Comparison of ENCODE assay signal across 15 cellular contexts in the genomic region with DNA sequence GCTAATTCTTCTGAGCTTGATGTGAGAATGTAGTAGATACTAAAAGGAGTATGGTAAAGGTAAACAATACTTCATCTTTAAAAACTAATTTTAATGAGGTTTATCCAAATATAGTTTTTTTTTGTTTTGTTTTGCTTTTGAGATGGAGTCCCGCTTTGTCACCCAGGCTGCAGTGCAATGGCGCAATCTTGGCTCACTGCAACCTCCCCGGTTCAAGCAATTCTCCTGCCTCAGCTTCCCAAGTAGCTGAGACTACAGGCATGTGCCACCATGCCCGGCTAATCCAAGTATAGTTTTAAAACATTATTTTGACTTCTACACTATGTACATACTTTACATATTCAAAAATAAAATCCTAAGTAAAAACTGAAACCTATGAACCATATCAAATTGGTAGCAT. TPM values are rescaled to one million over a fixed set of nuclear protein-coding genes. Genes with fewer than 3 reads are reported as not detected.
DNase-seq lines count a peak whose midpoint lies in the region; ATAC-seq, FAIRE-seq and TF ChIP-seq lines count a peak whose summit lies in the region.
"Had no signal": no experiment of that assay in that cellular context is flagged by ENCODE, and none has a peak within 500 bp of the region (broad histone marks: within the 10 kb centered on the region; RNA-seq: fewer than 3 reads in every experiment).

No MANE protein-coding gene starts in this region.

- TF ChIP-seq RAD21 in GM12878 (IDR thresholded peaks at IDR 0.05; ENCODE audit: insufficient read depth, low read depth, low read length): no peak

- TF ChIP-seq POLR2A in breast epithelium (IDR thresholded peaks at IDR 0.05) (no peak), GM12878 (IDR thresholded peaks at IDR 0.05; ENCODE audit: low read depth, low read length) (no peak)

- TF ChIP-seq CTCF in MCF 10A (IDR thresholded peaks at IDR 0.05; ENCODE audit: unreplicated experiment) (no peak), breast epithelium (IDR thresholded peaks at IDR 0.05) (no peak), GM12878 (IDR thresholded peaks at IDR 0.05 in 2 of 3, conservative IDR thresholded peaks at IDR 0.05 in 1 of 3; ENCODE audit: control insufficient read depth in 2 of 3, extremely low read depth in 1 of 3, insufficient read depth in 1 of 3, low read depth in 3 of 3, low read length in 3 of 3) (no peak), thoracic aorta (IDR thresholded peaks at IDR 0.05) (no peak)

- H3K9ac ChIP-seq in Karpas-422 (ENCODE audit: low read length): no peak overlapping the region
- H3K9ac ChIP-seq in GM12878 (ENCODE audit: control insufficient read depth, insufficient read depth, low read length): no peak overlapping the region
- H3K9ac ChIP-seq: BLaER1 had no signal

- RAD21 ChIA-PET in GM12878 (lab: Charles Lee; ENCODE audit: unreplicated experiment): interaction anchor here (0.8 to 3.5 kb wide), 4 partner anchors 8 to 40 kb away, joined by 3 to 21 read pairs (median 4); no protein-coding TSS in a partner anchor

- H3K4me1 ChIP-seq in breast epithelium (no peaks in the 10 kb centered on the region), Karpas-422 (ENCODE audit: low read length) (peaks cover 45% of the 10 kb centered on the region), GM12878 (ENCODE audit: control insufficient read depth, insufficient read depth, low read length) (peaks cover 7% of the 10 kb centered on the region; the same call in 1 of the 2 replicates), thoracic aorta (ENCODE audit: control insufficient read depth in 1 of 2, low read depth in 2 of 2) (peaks cover 21 to 57% of the 10 kb centered on the region in 2 donors)

- H3K79me2 ChIP-seq in Karpas-422 (ENCODE audit: low read length) (peaks cover 84% of the 10 kb centered on the region), GM12878 (ENCODE audit: control insufficient read depth, insufficient read depth, low read length) (peaks cover 38% of the 10 kb centered on the region)

- H3K4me1 Mint-ChIP-seq in MCF 10A (ENCODE audit: insufficient read depth, unreplicated experiment): peaks cover 25% of the 10 kb centered on the region

- BruUV-seq in MCF 10A (replicated peaks; lab: Mats Ljungman, UMichigan) (no TSS peak), GM12878 (replicated peaks; lab: Mats Ljungman, UMichigan) (no TSS peak)

- no peak for TF ChIP-seq EP300 in GM12878 (IDR thresholded peaks at IDR 0.05; ENCODE audit: borderline replicate concordance in 1 of 2, control insufficient read depth in 1 of 2, low read depth in 2 of 2, low read length in 2 of 2)

- SMC1A ChIA-PET in GM12878 (lab: Charles Lee; ENCODE audit: uncharacterized antibody, unreplicated experiment): interaction anchor here (0.6 to 5.3 kb wide), 8 partner anchors 9 to 164 kb away, joined by 3 to 40 read pairs (median 4); no protein-coding TSS in a partner anchor

- H3K36me3 Mint-ChIP-seq in MCF 10A (ENCODE audit: insufficient read depth, unreplicated experiment): peaks cover 8% of the 10 kb centered on the region

- no peak for FAIRE-seq in GM12878 (lab: Jason Lieb, UNC)
- FAIRE-seq: GM12891 had no signal

- no peak overlapping the region for H3K4me3 Mint-ChIP-seq in MCF 10A (ENCODE audit: unreplicated experiment)

- no peaks in the 10 kb centered on the region for H3K27me3 Mint-ChIP-seq in MCF 10A (ENCODE audit: insufficient read depth, unreplicated experiment)
- H3K27me3 Mint-ChIP-seq: CD8-positive, alpha-beta memory T cell had no signal

- H3K27me3 ChIP-seq in breast epithelium (no peaks in the 10 kb centered on the region), Karpas-422 (ENCODE audit: low read length) (no peaks in the 10 kb centered on the region), GM12878 (replicated peaks in 1 of 2; ENCODE audit: control insufficient read depth in 2 of 2, insufficient read depth in 2 of 2, low read length in 1 of 2) (no peaks in the 10 kb centered on the region), thoracic aorta (replicated peaks; ENCODE audit: insufficient read depth) (no peaks in the 10 kb centered on the region)
- H3K27me3 ChIP-seq: BLaER1 had no signal

- WGBS in GM12878 (ENCODE audit: insufficient coverage, insufficient replicate concordance, low lambda C conversion rate, missing lambda C conversion rate): 94% methylated on average over 4 of the region's 4 CpGs

- peak overlapping the region; percentile 31 for H3K27ac Mint-ChIP-seq in MCF 10A (ENCODE audit: low read depth, unreplicated experiment)

- intact Hi-C loops in MCF 10A (cut with micrococcal nuclease): no loop called here
- intact Hi-C loops in breast epithelium (cut with DNase I; ENCODE audit: low total_unique reads): no loop called here
- intact Hi-C loops in GM12878 (cut with micrococcal nuclease; ENCODE audit: unreplicated experiment): loop anchor here (5.0 kb wide), 2 partner anchors 33 to 68 kb away; no protein-coding TSS in a partner anchor

- H2AFZ ChIP-seq in Karpas-422 (ENCODE audit: low read length): no peak overlapping the region
- H2AFZ ChIP-seq in GM12878 (ENCODE audit: control insufficient read depth, low read depth, low read length): no peak overlapping the region

- in situ Hi-C loops in GM12878 (cut with MboI): no loop called here

- H3K4me3 ChIP-seq in breast epithelium: no peak overlapping the region
- no peak overlapping the region for H3K4me3 ChIP-seq in Karpas-422 (ENCODE audit: low read length)
- 0 out of 2 replicates have a peak overlapping the region, but pooled peaks have one; percentile 9 for H3K4me3 ChIP-seq in GM12878
- H3K4me3 ChIP-seq in thoracic aorta: peak overlapping the region; percentile 31
- H3K4me3 ChIP-seq: BLaER1 had no signal

- H3K27ac ChIP-seq in breast epithelium (no peak overlapping the region), Karpas-422 (ENCODE audit: low read length) (no peak overlapping the region), GM12878 (ENCODE audit: control insufficient read depth, insufficient read depth) (no peak overlapping the region), thoracic aorta (peak overlapping the region; percentile 7 to 47)
- H3K27ac ChIP-seq: 22Rv1, BLaER1 had no signal

- POLR2A ChIA-PET in MCF 10A (lab: Yijun Ruan, JAX) (interaction anchor here (0.6 to 1.4 kb wide), 6 partner anchors 7 to 308 kb away, joined by 3 to 5 read pairs (median 3); a partner anchor contains a TSS), GM12878 (lab: Charles Lee) (interaction anchor here (0.7 to 5.0 kb wide), 3 partner anchors 9 to 606 kb away, joined by 3 to 24 read pairs (median 4); no protein-coding TSS in a partner anchor)

- H3K4me2 ChIP-seq in Karpas-422 (ENCODE audit: low read depth, low read length, poor library complexity, severe bottlenecking) (peak overlapping the region; percentile 82), GM12878 (ENCODE audit: control insufficient read depth, insufficient read depth) (no peak overlapping the region)

- no peaks in the 10 kb centered on the region for H3K9me3 Mint-ChIP-seq in MCF 10A (ENCODE audit: unreplicated experiment)

- DNase-seq in MCF 10A (ENCODE audit: unreplicated experiment) (no peak), breast epithelium (ENCODE audit: low spot score in 2 of 2) (no peak), Karpas-422 (no peak), GM12878 (ENCODE audit: low read depth, low spot score) (no peak), thoracic aorta (ENCODE audit: low spot score) (no peak), NCI-H1417 treated with DMSO at 0.1 percent for 48 hours (lab: John Stamatoyannopoulos, UW) (no peak), HuH-7 (ENCODE audit: low spot score) (no peak)
- DNase-seq in stimulated activated CD8-positive, alpha-beta memory T cell treated with anti-CD3 and anti-CD28 coated beads, Interleukin-4, amount 100 ng/mL, for 48 hours: no peak
- DNase-seq: AML-193; Caco-2; CD8-positive, alpha-beta memory T cell had no signal

- no peaks in the 10 kb centered on the region for H4K20me1 ChIP-seq in Karpas-422 (ENCODE audit: insufficient read depth, low read depth, low read length)
- peaks cover 4% of the 10 kb centered on the region; the same call in 1 of the 2 replicates for H4K20me1 ChIP-seq in GM12878 (ENCODE audit: control insufficient read depth, insufficient read depth)

- CTCF ChIA-PET in MCF 10A (lab: Yijun Ruan, JAX) (interaction anchor here (0.6 to 1.2 kb wide), 2 partner anchors 98 to 153 kb away, joined by 3 to 5 read pairs; no protein-coding TSS in a partner anchor), GM12878 (lab: Yijun Ruan, JAX) (interaction anchor here (0.7 to 2.2 kb wide), 4 partner anchors 10 to 522 kb away, joined by 3 to 9 read pairs (median 8); no protein-coding TSS in a partner anchor)

- ATAC-seq in GM12878 (no peak), thoracic aorta (ENCODE audit: insufficient number of reproducible peaks, low FRiP score, low read depth) (no peak)
- ATAC-seq: HCT116 had no signal

- no peaks in the 10 kb centered on the region for H3K9me2 ChIP-seq in Karpas-422 (replicated peaks; ENCODE audit: insufficient read depth, low read length)

- H3K36me3 ChIP-seq in breast epithelium (no peaks in the 10 kb centered on the region), Karpas-422 (ENCODE audit: insufficient read depth, low read length) (no peaks in the 10 kb centered on the region; the same call in 1 of the 2 replicates), GM12878 (ENCODE audit: control insufficient read depth in 2 of 2, insufficient read depth in 2 of 2, low read length in 1 of 2) (no peaks in the 10 kb centered on the region; a peak in 1 of 4 replicates), thoracic aorta (no peaks in the 10 kb centered on the region)

- H3K9me3 ChIP-seq in breast epithelium (no peaks in the 10 kb centered on the region), Karpas-422 (ENCODE audit: low read length) (no peaks in the 10 kb centered on the region), GM12878 (replicated peaks; ENCODE audit: control insufficient read depth, insufficient read depth, low read length) (peaks cover 4% of the 10 kb centered on the region; the same call in 2 of the 3 replicates), thoracic aorta (no peaks in the 10 kb centered on the region)

RNA-seq across cellular contexts. Expression of a gene that starts 4.1 kb away (rescaled TPM):
- total RNA-seq in MCF 10A (2022) (28.5 and 29.5 TPM in 2 replicates), breast epithelium (100 to 1,000 TPM in 2 of 3 donors, 10 to 100 TPM in 1; 73.8 to 111 (median 107) TPM), GM12878 (2014; rRNA removed) (15.1 and 17.9 TPM in 2 replicates), GM12878 (2014; rRNA removed; fragmentation: Illumina TruSeq; extraction: Trizol) (18.2 and 18.9 TPM in 2 replicates), GM12878 (2021) (18.5 and 20.4 TPM in 2 replicates), thoracic aorta (10 to 100 TPM; 38.0 to 48.7 TPM)
- total RNA-seq in Karpas-422 (2014; rRNA removed; shearing (Covaris generic); ENCODE audit: low replicate concordance): 36.7 and 62.8 TPM in 2 replicates
- 72.3 and 76.3 TPM in 2 replicates for total RNA-seq in GM12878 (2013; cell fraction: nucleolus; rRNA removed)
- 11.2 TPM for polyA plus RNA-seq in GM12878 (2011; ENCODE audit: low read depth)
- polyA plus RNA-seq in GM12878 (2011; rRNA removed) (38.2 and 46.2 TPM in 2 replicates), GM12878 (2014; fragmentation: Illumina TruSeq; extraction: Trizol) (12.9 and 18.6 TPM in 2 replicates), GM12878 (2014; fragmentation: Nextera tagmentation; extraction: Ambion mirVana) (1 to 10 TPM; 3.4 to 5.9 TPM), GM12878 (2014; rRNA removed) (9.9 and 11.5 TPM in 2 replicates), GM12878 (2016; fragmentation: Nextera tagmentation; extraction: Ambion mirVana) (1 to 10 TPM; 2.8 to 3.0 TPM)
- polyA plus RNA-seq in GM12878 (2011; cell fraction: cytosol; rRNA removed): 24.4 and 30.0 TPM in 2 replicates
- polyA plus RNA-seq in GM12878 (2011; cell fraction: nucleus; rRNA removed): 23.6 and 32.5 TPM in 2 replicates
- polyA plus RNA-seq in GM12878 (2012): 9.7 and 11.7 TPM in 2 replicates
- 121 and 149 TPM in 2 replicates for polyA minus RNA-seq in GM12878 (2011; rRNA and poly(A)+ RNA removed)
- polyA minus RNA-seq in GM12878 (2011; cell fraction: cytosol; rRNA and poly(A)+ RNA removed): 39.9 and 47.0 TPM in 2 replicates
- polyA minus RNA-seq in GM12878 (2011; cell fraction: nucleus; rRNA and poly(A)+ RNA removed): 44.7 and 55.4 TPM in 2 replicates

Comparison
In these comparisons a context has a peak if more than half of its experiments do, and no peak if none do; other contexts are left out.
1. H3K27ac ChIP-seq: peak in thoracic aorta (2 of 2); none in breast epithelium (0 of 2), Karpas-422 (single experiment) and GM12878 (single experiment).
2. H3K4me3 ChIP-seq: peak in GM12878 (single experiment) and thoracic aorta (single experiment); none in breast epithelium (0 of 3) and Karpas-422 (single experiment).